ENCODE assay signal across 1 cellular context in the genomic region with DNA sequence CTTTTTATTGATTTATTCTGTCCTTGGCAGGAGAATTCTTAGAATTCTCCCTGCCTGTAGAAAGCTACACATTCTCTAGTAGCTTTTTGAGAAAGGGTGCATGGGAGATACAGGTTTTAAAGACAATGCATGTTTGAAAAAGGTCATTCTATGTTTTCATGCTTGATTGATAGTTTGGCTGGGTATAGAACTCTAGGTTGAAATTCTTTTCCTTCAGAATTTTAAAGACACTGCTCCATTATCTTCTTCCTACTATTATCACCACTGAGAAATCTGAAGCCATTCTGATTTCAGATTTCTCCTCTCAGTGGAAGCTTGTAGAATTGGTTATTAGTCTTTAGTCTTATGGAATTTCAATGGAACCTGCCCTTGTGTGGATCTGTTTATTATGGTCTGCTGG.
TF ChIP-seq lines count a peak whose summit lies in the region.

No MANE protein-coding gene starts in this region.

TF ChIP-seq in K562, 482 proteins besides CTCF, POLR2A, EP300 and RAD21 (continued from another document):
- TF ChIP-seq, protein P1, sequence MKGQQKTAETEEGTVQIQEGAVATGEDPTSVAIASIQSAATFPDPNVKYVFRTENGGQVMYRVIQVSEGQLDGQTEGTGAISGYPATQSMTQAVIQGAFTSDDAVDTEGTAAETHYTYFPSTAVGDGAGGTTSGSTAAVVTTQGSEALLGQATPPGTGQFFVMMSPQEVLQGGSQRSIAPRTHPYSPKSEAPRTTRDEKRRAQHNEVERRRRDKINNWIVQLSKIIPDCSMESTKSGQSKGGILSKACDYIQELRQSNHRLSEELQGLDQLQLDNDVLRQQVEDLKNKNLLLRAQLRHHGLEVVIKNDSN (CRISPR knock-in tag; IDR thresholded peaks at IDR 0.05) = no peak
- TF ChIP-seq TAF7 (tag; IDR thresholded peaks at IDR 0.05) = no peak
- TF ChIP-seq, protein P2, sequence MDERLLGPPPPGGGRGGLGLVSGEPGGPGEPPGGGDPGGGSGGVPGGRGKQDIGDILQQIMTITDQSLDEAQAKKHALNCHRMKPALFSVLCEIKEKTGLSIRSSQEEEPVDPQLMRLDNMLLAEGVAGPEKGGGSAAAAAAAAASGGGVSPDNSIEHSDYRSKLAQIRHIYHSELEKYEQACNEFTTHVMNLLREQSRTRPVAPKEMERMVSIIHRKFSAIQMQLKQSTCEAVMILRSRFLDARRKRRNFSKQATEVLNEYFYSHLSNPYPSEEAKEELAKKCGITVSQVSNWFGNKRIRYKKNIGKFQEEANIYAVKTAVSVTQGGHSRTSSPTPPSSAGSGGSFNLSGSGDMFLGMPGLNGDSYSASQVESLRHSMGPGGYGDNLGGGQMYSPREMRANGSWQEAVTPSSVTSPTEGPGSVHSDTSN (CRISPR knock-in tag; IDR thresholded peaks at IDR 0.05; ENCODE audit: low read depth) = no peak
- TF ChIP-seq, protein P2 (tag; conservative IDR thresholded peaks at IDR 0.05; ENCODE audit: low read depth) = no peak
- TF ChIP-seq TRIM28 (IDR thresholded peaks at IDR 0.05) = peak; percentile 77; the same call in 1 of the 2 replicates
- peak; percentile 94 for TF ChIP-seq ZFP1 (CRISPR knock-in tag; IDR thresholded peaks at IDR 0.05)
- TF ChIP-seq ZNF644 (tag; IDR thresholded peaks at IDR 0.05; ENCODE audit: low read depth) = no peak
